ENCODE assay signal across 1 cellular context in genomic region chr1:84506002-84506728, GRCh38.
TF ChIP-seq lines count a peak whose summit lies in the region.

Gene GNG5, minus strand, starts transcription at chr1:84506581. Its CDS starts 490 bp downstream, at chr1:84506091.
A gene with protein sequence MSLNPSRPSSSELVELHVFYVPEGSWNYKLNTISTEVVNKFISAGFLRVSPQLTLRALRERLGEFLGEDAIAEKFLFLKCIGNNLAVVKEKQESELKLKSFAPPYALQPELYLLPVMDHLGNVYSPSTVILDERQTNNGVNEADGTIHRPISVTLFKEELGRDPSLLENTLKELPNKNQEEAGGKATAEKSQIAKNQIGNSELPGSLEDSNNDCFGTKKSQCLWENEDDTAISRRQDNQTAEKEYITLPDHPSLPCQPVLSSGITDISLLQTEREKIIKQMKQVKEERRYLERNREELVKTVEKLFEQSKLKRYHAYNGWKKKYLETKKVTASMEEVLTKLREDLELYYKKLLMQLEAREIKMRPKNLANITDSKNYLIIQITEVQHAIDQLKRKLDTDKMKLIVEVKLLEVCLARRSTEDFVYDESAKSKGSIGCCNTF (plus strand): TSS chr1:84506386. CDS start chr1:84516360, 9,974 bp downstream.

TF ChIP-seq in H1, 55 proteins besides CTCF, POLR2A, EP300 and RAD21:
- TF ChIP-seq TAF1 (IDR thresholded peaks at IDR 0.05; ENCODE audit: low read depth, low read length) (peak; percentile 64; the same call in 1 of the 2 replicates), CREB1 (IDR thresholded peaks at IDR 0.05) (peak; percentile 48; the same call in 1 of the 2 replicates), CBX8 (IDR thresholded peaks at IDR 0.05; ENCODE audit: borderline replicate concordance, low read depth, low read length) (no peak), CHD1 (IDR thresholded peaks at IDR 0.05; ENCODE audit: low read depth, low read length) (no peak), CEBPB (IDR thresholded peaks at IDR 0.05; ENCODE audit: low read depth, low read length) (no peak), MAX (IDR thresholded peaks at IDR 0.05) (peak; percentile 16), SP4 (IDR thresholded peaks at IDR 0.05; ENCODE audit: low read length) (peak; percentile 83), JUND (IDR thresholded peaks at IDR 0.05; ENCODE audit: low read length) (peak; percentile 56; the same call in 1 of the 2 replicates), ATF3 (IDR thresholded peaks at IDR 0.05; ENCODE audit: insufficient read depth, low read depth, low read length) (no peak), POU5F1 (IDR thresholded peaks at IDR 0.05; ENCODE audit: low read depth, low read length) (no peak), KDM5A (IDR thresholded peaks at IDR 0.05; ENCODE audit: low read length) (no peak), HDAC2 (IDR thresholded peaks at IDR 0.05; ENCODE audit: borderline replicate concordance in 1 of 2, low read depth in 2 of 2, low read length in 2 of 2) (no peak), PHF8 (conservative IDR thresholded peaks at IDR 0.05; ENCODE audit: low read depth, low read length) (peak; percentile 63), SIN3A (conservative IDR thresholded peaks at IDR 0.05 in 1 of 2, IDR thresholded peaks at IDR 0.05 in 1 of 2; ENCODE audit: low read depth in 1 of 2, low read length in 2 of 2) (peak in 1 of 2 experiments; percentile 48; a peak in 1 of 4 replicates), CBX5 (IDR thresholded peaks at IDR 0.05; ENCODE audit: low read depth, low read length) (no peak), NANOG (IDR thresholded peaks at IDR 0.05; ENCODE audit: insufficient read depth, low read depth, low read length, poor library complexity, severe bottlenecking) (no peak), RNF2 (IDR thresholded peaks at IDR 0.05; ENCODE audit: borderline replicate concordance, low read depth, low read length, missing control alignments, poor library complexity, severe bottlenecking) (no peak), TCF12 (IDR thresholded peaks at IDR 0.05; ENCODE audit: low read depth, low read length) (no peak), TBP (IDR thresholded peaks at IDR 0.05; ENCODE audit: low read depth, low read length) (peak; percentile 49; the same call in 1 of the 2 replicates), JUN (IDR thresholded peaks at IDR 0.05; ENCODE audit: low read depth, low read length) (no peak), SUZ12 (IDR thresholded peaks at IDR 0.05; ENCODE audit: low read length) (no peak), RFX5 (IDR thresholded peaks at IDR 0.05; ENCODE audit: borderline replicate concordance, low read depth, low read length) (no peak), BACH1 (IDR thresholded peaks at IDR 0.05; ENCODE audit: low read length) (no peak), GABPA (IDR thresholded peaks at IDR 0.05; ENCODE audit: borderline replicate concordance, insufficient read depth, low read length) (no peak), CHD2 (IDR thresholded peaks at IDR 0.05; ENCODE audit: low read length) (no peak), SP1 (IDR thresholded peaks at IDR 0.05; ENCODE audit: low read depth, low read length) (no peak), KDM4A (IDR thresholded peaks at IDR 0.05; ENCODE audit: low read depth, low read length, severe bottlenecking) (peak; percentile 63), CTBP2 (IDR thresholded peaks at IDR 0.05; ENCODE audit: borderline replicate concordance, insufficient read depth, insufficient read length, low read length) (no peak), SIRT6 (IDR thresholded peaks at IDR 0.05; ENCODE audit: low read length) (no peak), YY1 (IDR thresholded peaks at IDR 0.05; ENCODE audit: low read depth, low read length) (no peak), RXRA (IDR thresholded peaks at IDR 0.05; ENCODE audit: insufficient read depth, low read depth, low read length) (no peak), SRF (IDR thresholded peaks at IDR 0.05; ENCODE audit: low read depth, low read length) (no peak), TAF7 (optimal IDR thresholded peaks at IDR 0.05; ENCODE audit: borderline replicate concordance, low read depth, low read length) (no peak), KDM1A (IDR thresholded peaks at IDR 0.05; ENCODE audit: borderline replicate concordance, low read length) (peak; percentile 69), TEAD4 (IDR thresholded peaks at IDR 0.05; ENCODE audit: low read depth, low read length) (no peak), SAP30 (IDR thresholded peaks at IDR 0.05; ENCODE audit: insufficient read depth, insufficient replicate concordance, low read length) (no peak), EGR1 (IDR thresholded peaks at IDR 0.05; ENCODE audit: borderline replicate concordance, low read depth, low read length) (no peak), ZNF274 (IDR thresholded peaks at IDR 0.05; ENCODE audit: borderline replicate concordance, extremely low read depth, low read length) (no peak), RBBP5 (IDR thresholded peaks at IDR 0.05; ENCODE audit: borderline replicate concordance, low read depth, low read length) (peak; percentile 72), NRF1 (IDR thresholded peaks at IDR 0.05; ENCODE audit: low read depth, low read length) (peak; percentile 89), SP2 (IDR thresholded peaks at IDR 0.05; ENCODE audit: low read length) (no peak), HDAC6 (IDR thresholded peaks at IDR 0.05; ENCODE audit: low read depth, low read length) (no peak), CHD7 (IDR thresholded peaks at IDR 0.05; ENCODE audit: insufficient replicate concordance, low read length) (no peak), FOSL1 (IDR thresholded peaks at IDR 0.05; ENCODE audit: insufficient read depth, low read depth, low read length) (no peak), GTF2F1 (IDR thresholded peaks at IDR 0.05; ENCODE audit: borderline replicate concordance, low read depth, low read length) (no peak), BCL11A (IDR thresholded peaks at IDR 0.05; ENCODE audit: low read depth in 2 of 2, low read length in 2 of 2) (no peak), BRCA1 (IDR thresholded peaks at IDR 0.05; ENCODE audit: low read depth, low read length) (no peak), MAFK (IDR thresholded peaks at IDR 0.05; ENCODE audit: low read depth, low read length) (no peak), ASH2L (IDR thresholded peaks at IDR 0.05; ENCODE audit: low read length) (peak; percentile 85), SIX5 (IDR thresholded peaks at IDR 0.05; ENCODE audit: low read depth, low read length) (no peak), POLR2AphosphoS5 (IDR thresholded peaks at IDR 0.05; ENCODE audit: low read depth, low read length) (no peak; the same call in 1 of the 2 replicates), EZH2 (IDR thresholded peaks at IDR 0.05; ENCODE audit: low read depth, low read length, severe bottlenecking) (no peak)
- TF ChIP-seq, protein P1, sequence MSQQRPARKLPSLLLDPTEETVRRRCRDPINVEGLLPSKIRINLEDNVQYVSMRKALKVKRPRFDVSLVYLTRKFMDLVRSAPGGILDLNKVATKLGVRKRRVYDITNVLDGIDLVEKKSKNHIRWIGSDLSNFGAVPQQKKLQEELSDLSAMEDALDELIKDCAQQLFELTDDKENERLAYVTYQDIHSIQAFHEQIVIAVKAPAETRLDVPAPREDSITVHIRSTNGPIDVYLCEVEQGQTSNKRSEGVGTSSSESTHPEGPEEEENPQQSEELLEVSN (IDR thresholded peaks at IDR 0.05): no peak; the same call in 1 of the 2 replicates
- TF ChIP-seq, protein P2, sequence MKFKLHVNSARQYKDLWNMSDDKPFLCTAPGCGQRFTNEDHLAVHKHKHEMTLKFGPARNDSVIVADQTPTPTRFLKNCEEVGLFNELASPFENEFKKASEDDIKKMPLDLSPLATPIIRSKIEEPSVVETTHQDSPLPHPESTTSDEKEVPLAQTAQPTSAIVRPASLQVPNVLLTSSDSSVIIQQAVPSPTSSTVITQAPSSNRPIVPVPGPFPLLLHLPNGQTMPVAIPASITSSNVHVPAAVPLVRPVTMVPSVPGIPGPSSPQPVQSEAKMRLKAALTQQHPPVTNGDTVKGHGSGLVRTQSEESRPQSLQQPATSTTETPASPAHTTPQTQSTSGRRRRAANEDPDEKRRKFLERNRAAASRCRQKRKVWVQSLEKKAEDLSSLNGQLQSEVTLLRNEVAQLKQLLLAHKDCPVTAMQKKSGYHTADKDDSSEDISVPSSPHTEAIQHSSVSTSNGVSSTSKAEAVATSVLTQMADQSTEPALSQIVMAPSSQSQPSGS (IDR thresholded peaks at IDR 0.05; ENCODE audit: low read length): no peak
- TF ChIP-seq, protein P3, sequence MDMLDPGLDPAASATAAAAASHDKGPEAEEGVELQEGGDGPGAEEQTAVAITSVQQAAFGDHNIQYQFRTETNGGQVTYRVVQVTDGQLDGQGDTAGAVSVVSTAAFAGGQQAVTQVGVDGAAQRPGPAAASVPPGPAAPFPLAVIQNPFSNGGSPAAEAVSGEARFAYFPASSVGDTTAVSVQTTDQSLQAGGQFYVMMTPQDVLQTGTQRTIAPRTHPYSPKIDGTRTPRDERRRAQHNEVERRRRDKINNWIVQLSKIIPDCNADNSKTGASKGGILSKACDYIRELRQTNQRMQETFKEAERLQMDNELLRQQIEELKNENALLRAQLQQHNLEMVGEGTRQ (IDR thresholded peaks at IDR 0.05; ENCODE audit: low read length): no peak
